ENCODE assay signal across 2 cellular contexts in the genomic region with DNA sequence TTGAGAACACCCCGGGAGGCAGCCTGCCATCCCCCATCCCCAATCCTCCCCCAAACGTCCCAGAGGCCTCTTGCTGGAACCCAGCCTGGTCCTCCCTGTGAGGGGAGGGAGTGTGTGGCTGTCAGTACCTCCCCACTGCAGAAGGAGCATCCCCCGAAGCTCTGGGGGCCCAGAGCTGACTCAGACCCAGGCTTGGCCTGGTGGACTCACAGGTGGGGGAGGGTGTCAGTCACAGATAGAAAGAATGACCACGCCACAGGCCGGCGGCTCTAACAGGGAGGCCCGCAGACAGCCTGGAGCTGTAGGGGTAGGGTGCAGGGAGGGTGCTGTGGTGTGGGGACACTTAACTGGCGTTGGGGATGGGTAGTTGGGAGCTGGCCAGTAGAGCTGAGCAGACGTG.
TF ChIP-seq lines count a peak whose summit lies in the region.

No MANE protein-coding gene starts in this region.

TF ChIP-seq in HepG2, 621 proteins besides CTCF, POLR2A, EP300 and RAD21:
- TF ChIP-seq, protein P1, sequence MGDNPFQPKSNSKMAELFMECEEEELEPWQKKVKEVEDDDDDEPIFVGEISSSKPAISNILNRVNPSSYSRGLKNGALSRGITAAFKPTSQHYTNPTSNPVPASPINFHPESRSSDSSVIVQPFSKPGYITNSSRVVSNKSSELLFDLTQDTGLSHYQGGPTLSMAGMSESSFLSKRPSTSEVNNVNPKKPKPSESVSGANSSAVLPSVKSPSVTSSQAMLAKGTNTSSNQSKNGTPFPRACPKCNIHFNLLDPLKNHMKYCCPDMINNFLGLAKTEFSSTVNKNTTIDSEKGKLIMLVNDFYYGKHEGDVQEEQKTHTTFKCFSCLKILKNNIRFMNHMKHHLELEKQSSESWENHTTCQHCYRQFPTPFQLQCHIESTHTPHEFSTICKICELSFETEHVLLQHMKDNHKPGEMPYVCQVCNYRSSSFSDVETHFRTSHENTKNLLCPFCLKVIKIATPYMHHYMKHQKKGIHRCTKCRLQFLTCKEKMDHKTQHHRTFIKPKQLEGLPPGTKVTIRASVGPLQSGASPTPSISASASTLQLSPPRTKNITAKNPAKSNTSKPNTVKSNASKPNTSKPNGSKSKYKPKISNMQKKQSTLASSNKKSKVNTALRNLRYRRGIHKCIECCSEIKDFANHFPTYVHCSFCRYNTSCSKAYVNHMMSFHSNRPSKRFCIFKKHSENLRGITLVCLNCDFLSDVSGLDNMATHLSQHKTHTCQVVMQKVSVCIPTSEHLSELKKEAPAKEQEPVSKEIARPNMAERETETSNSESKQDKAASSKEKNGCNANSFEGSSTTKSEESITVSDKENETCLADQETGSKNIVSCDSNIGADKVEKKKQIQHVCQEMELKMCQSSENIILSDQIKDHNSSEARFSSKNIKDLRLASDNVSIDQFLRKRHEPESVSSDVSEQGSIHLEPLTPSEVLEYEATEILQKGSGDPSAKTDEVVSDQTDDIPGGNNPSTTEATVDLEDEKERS (CRISPR knock-in tag; IDR thresholded peaks at IDR 0.05) = no peak
- TF ChIP-seq RBAK (CRISPR knock-in tag; IDR thresholded peaks at IDR 0.05) = peak; percentile 88; the same call in 1 of the 2 replicates

TF ChIP-seq in IMR-90, 13 proteins besides CTCF, POLR2A, EP300 and RAD21:
- no peak for TF ChIP-seq MAFK (IDR thresholded peaks at IDR 0.05; ENCODE audit: low read depth, low read length)
- TF ChIP-seq CHD1 (IDR thresholded peaks at IDR 0.05; ENCODE audit: low read depth, low read length) = no peak
- TF ChIP-seq, protein P2, sequence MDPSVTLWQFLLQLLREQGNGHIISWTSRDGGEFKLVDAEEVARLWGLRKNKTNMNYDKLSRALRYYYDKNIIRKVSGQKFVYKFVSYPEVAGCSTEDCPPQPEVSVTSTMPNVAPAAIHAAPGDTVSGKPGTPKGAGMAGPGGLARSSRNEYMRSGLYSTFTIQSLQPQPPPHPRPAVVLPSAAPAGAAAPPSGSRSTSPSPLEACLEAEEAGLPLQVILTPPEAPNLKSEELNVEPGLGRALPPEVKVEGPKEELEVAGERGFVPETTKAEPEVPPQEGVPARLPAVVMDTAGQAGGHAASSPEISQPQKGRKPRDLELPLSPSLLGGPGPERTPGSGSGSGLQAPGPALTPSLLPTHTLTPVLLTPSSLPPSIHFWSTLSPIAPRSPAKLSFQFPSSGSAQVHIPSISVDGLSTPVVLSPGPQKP (IDR thresholded peaks at IDR 0.05; ENCODE audit: borderline replicate concordance, low read depth, low read length) = no peak
- no peak for TF ChIP-seq RCOR1 (IDR thresholded peaks at IDR 0.05; ENCODE audit: insufficient replicate concordance, low read length)
- TF ChIP-seq RFX5 (IDR thresholded peaks at IDR 0.05; ENCODE audit: low read depth, low read length) = no peak
- no peak for TF ChIP-seq NFE2L2 (IDR thresholded peaks at IDR 0.05; ENCODE audit: low read depth, low read length)
